Comparison of ENCODE assay signal across 1 cellular context in the genomic region with DNA sequence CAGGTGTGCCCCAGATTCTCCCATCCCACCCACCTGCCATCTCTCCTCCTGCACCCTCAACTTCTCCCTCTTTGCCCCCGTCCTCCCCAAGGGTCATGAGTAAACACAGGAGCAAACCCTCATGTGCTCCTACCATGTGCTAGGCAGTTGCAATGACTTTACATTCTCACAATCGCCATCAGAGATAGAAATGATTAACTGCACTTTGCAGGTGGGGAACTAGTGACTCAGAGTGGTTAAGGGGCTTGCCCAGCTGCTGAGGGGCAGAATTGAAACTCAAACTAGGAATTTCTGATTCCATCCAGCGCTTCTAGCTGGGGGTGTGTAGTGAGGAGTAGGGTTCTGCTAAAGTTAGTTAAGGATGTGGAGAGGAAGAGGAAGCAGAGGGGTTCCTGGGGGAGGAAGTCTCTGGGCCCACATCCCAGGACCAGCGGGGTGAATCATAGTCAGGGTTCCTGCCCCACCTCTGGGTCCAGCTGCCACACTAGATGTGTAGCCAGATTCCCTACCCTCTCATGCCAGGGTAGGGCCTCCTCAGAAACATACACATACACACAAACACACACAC.
TF ChIP-seq lines count a peak whose summit lies in the region.

No MANE protein-coding gene starts in this region.

TF ChIP-seq in HepG2, 621 proteins besides CTCF, POLR2A, EP300 and RAD21:
- no peak for TF ChIP-seq HDAC6 (IDR thresholded peaks at IDR 0.05; ENCODE audit: low read depth, low read length)
- no peak for TF ChIP-seq ZNF839 (CRISPR knock-in tag; IDR thresholded peaks at IDR 0.05; ENCODE audit: borderline replicate concordance)
- TF ChIP-seq YEATS4 (CRISPR knock-in tag; IDR thresholded peaks at IDR 0.05; ENCODE audit: borderline replicate concordance): no peak
